30 cellular contexts compared by ENCODE assay signal in genomic region chr10:70834448-70835151, GRCh38. TPM values are rescaled to one million over a fixed set of nuclear protein-coding genes. Genes with fewer than 3 reads are reported as not detected.
DNase-seq lines count a peak whose midpoint lies in the region; ATAC-seq and TF ChIP-seq lines count a peak whose summit lies in the region.
"Had no signal": no experiment of that assay in that cellular context is flagged by ENCODE, and none has a peak within 500 bp of the region (broad histone marks: within the 10 kb centered on the region; RNA-seq: fewer than 3 reads in every experiment).

No MANE protein-coding gene starts in this region.

- DNase-seq in activated naive CD8-positive, alpha-beta T cell treated with anti-CD3 and anti-CD28 coated beads for 36 hours, result no peak
- no peak for DNase-seq in SJSA1 (ENCODE audit: low read depth in 1 of 2, low spot score in 2 of 2)
- peak; percentile 90 for DNase-seq in left lobe of liver (ENCODE audit: low spot score)
- DNase-seq in stimulated activated effector memory CD8-positive, alpha-beta T cell treated with anti-CD3 and anti-CD28 coated beads, Interleukin-12 subunit alpha, Interleukin-12 subunit beta, amount 100 ng/mL, for 72 hours (ENCODE audit: low spot score in 2 of 2), result no peak
- DNase-seq in NCI-H1092 (lab: John Stamatoyannopoulos, UW), result no peak
- no peak for DNase-seq in NK-92 treated with Interleukin-12 subunit alpha and Interleukin-12 subunit beta, amount 100 ng/mL, for 24 hours (lab: John Stamatoyannopoulos, UW)
- DNase-seq: activated CD4-positive, CD25-positive, alpha-beta regulatory T cell treated with anti-CD3 and anti-CD28 coated beads, Interleukin-2, amount 50 U/mL, for 72 hours; activated naive CD4-positive, alpha-beta T cell; CD4-positive, alpha-beta T cell; cerebellar nuclear complex; DMS153; effector memory CD8-positive, alpha-beta T cell; gastrocnemius medialis; hypothalamus; NCI-H1694; NCI-H774; pancreas; stimulated activated CD4-positive, alpha-beta T cell treated with anti-CD3 and anti-CD28 coated beads, Interleukin-2, amount 100 ng/mL, for 24 hours; stimulated activated naive CD8-positive, alpha-beta T cell treated with anti-CD3 and anti-CD28 coated beads, Interleukin-15, Interleukin-2, amounts not matched to agents 100 U/mL and 50 U/mL, for 24 hours; T-helper 9 cell had no signal

- H3K9me3 ChIP-seq in SJSA1 (replicated peaks), result 0 out of 2 replicates have a peak, but pooled peaks cover 3% of the 10 kb centered on the region
- H3K9me3 ChIP-seq: ascending aorta, esophagus muscularis mucosa, gastrocnemius medialis, pancreas had no signal

- peaks cover 36% of the 10 kb centered on the region for H3K36me3 Mint-ChIP-seq in activated naive CD8-positive, alpha-beta T cell
- H3K36me3 Mint-ChIP-seq in activated naive CD8-positive, alpha-beta T cell treated with anti-CD3 and anti-CD28 coated beads for 36 hours, result peaks cover 33% of the 10 kb centered on the region
- peaks cover 34% of the 10 kb centered on the region for H3K36me3 Mint-ChIP-seq in stimulated activated effector memory CD8-positive, alpha-beta T cell treated with anti-CD3 and anti-CD28 coated beads, Interleukin-12 subunit alpha, Interleukin-12 subunit beta, amount 100 ng/mL, for 72 hours

- peaks cover 6% of the 10 kb centered on the region for H3K9me3 Mint-ChIP-seq in activated naive CD8-positive, alpha-beta T cell (ENCODE audit: low read depth)
- H3K9me3 Mint-ChIP-seq in activated naive CD8-positive, alpha-beta T cell treated with anti-CD3 and anti-CD28 coated beads for 36 hours, result peaks cover 2% of the 10 kb centered on the region
- no peaks in the 10 kb centered on the region for H3K9me3 Mint-ChIP-seq in stimulated activated effector memory CD8-positive, alpha-beta T cell treated with anti-CD3 and anti-CD28 coated beads, Interleukin-12 subunit alpha, Interleukin-12 subunit beta, amount 100 ng/mL, for 72 hours
- H3K9me3 Mint-ChIP-seq: CD4-positive, alpha-beta T cell had no signal

- peaks cover 49% of the 10 kb centered on the region for H3K36me3 ChIP-seq in SJSA1
- H3K36me3 ChIP-seq: ascending aorta, gastrocnemius medialis, pancreas had no signal

- peak overlapping the region; percentile 88; the same call in 1 of the 2 replicates for H3K27ac ChIP-seq in SJSA1
- H3K27ac ChIP-seq: ascending aorta, esophagus muscularis mucosa, gastrocnemius medialis, pancreas, tibial nerve had no signal

- no peaks in the 10 kb centered on the region for H3K27me3 ChIP-seq in SJSA1 (replicated peaks)
- H3K27me3 ChIP-seq: ascending aorta, esophagus muscularis mucosa, gastrocnemius medialis, pancreas, tibial nerve had no signal

- peaks cover 57% of the 10 kb centered on the region for H3K4me1 Mint-ChIP-seq in activated naive CD8-positive, alpha-beta T cell (ENCODE audit: low read depth)
- peaks cover 36% of the 10 kb centered on the region for H3K4me1 Mint-ChIP-seq in activated naive CD8-positive, alpha-beta T cell treated with anti-CD3 and anti-CD28 coated beads for 36 hours
- peaks cover 60% of the 10 kb centered on the region for H3K4me1 Mint-ChIP-seq in stimulated activated effector memory CD8-positive, alpha-beta T cell treated with anti-CD3 and anti-CD28 coated beads, Interleukin-12 subunit alpha, Interleukin-12 subunit beta, amount 100 ng/mL, for 72 hours

- peak; percentile 91 for ATAC-seq in left lobe of liver
- ATAC-seq in stimulated activated effector memory CD8-positive, alpha-beta T cell treated with anti-CD3 and anti-CD28 coated beads, Interleukin-12 subunit alpha, Interleukin-12 subunit beta, amount 100 ng/mL, for 72 hours, result no peak
- no peak for ATAC-seq in SK-N-SH treated with all-trans-retinoic acid at 6 μM for 48 hours
- ATAC-seq: effector memory CD8-positive, alpha-beta T cell; gastrocnemius medialis; Panc1; pancreas; stimulated activated naive CD8-positive, alpha-beta T cell treated with anti-CD3 and anti-CD28 coated beads, Interleukin-15, Interleukin-2, amounts not matched to agents 100 U/mL and 50 U/mL, for 24 hours had no signal

- peak overlapping the region; percentile 87 for H3K27ac Mint-ChIP-seq in activated naive CD8-positive, alpha-beta T cell
- H3K27ac Mint-ChIP-seq in activated naive CD8-positive, alpha-beta T cell treated with anti-CD3 and anti-CD28 coated beads for 36 hours, result no peak overlapping the region
- H3K27ac Mint-ChIP-seq in stimulated activated effector memory CD8-positive, alpha-beta T cell treated with anti-CD3 and anti-CD28 coated beads, Interleukin-12 subunit alpha, Interleukin-12 subunit beta, amount 100 ng/mL, for 72 hours, result peak overlapping the region; percentile 90
- H3K27ac Mint-ChIP-seq: CD4-positive, alpha-beta T cell had no signal

- H3K4me3 Mint-ChIP-seq in activated naive CD8-positive, alpha-beta T cell, result peak overlapping the region; percentile 46
- no peak overlapping the region for H3K4me3 Mint-ChIP-seq in activated naive CD8-positive, alpha-beta T cell treated with anti-CD3 and anti-CD28 coated beads for 36 hours
- peak overlapping the region; percentile 42 for H3K4me3 Mint-ChIP-seq in stimulated activated effector memory CD8-positive, alpha-beta T cell treated with anti-CD3 and anti-CD28 coated beads, Interleukin-12 subunit alpha, Interleukin-12 subunit beta, amount 100 ng/mL, for 72 hours
- H3K4me3 Mint-ChIP-seq: CD4-positive, alpha-beta T cell; effector memory CD8-positive, alpha-beta T cell had no signal

- no peaks in the 10 kb centered on the region for H3K27me3 Mint-ChIP-seq in activated naive CD8-positive, alpha-beta T cell
- no peaks in the 10 kb centered on the region for H3K27me3 Mint-ChIP-seq in activated naive CD8-positive, alpha-beta T cell treated with anti-CD3 and anti-CD28 coated beads for 36 hours
- H3K27me3 Mint-ChIP-seq: CD4-positive, alpha-beta T cell; effector memory CD8-positive, alpha-beta T cell had no signal

- H3K4me1 ChIP-seq in SJSA1 (replicated peaks), result peaks cover 40% of the 10 kb centered on the region
- H3K4me1 ChIP-seq: ascending aorta had no signal

- no peak overlapping the region for H3K4me3 ChIP-seq in SJSA1
- H3K4me3 ChIP-seq: ascending aorta, esophagus muscularis mucosa, gastrocnemius medialis, pancreas, tibial nerve had no signal

TF ChIP-seq in SK-N-SH treated with all-trans-retinoic acid at 6 μM for 48 hours, 23 proteins besides CTCF, POLR2A, EP300 and RAD21 (continues in another document):
- TF ChIP-seq, protein P1, sequence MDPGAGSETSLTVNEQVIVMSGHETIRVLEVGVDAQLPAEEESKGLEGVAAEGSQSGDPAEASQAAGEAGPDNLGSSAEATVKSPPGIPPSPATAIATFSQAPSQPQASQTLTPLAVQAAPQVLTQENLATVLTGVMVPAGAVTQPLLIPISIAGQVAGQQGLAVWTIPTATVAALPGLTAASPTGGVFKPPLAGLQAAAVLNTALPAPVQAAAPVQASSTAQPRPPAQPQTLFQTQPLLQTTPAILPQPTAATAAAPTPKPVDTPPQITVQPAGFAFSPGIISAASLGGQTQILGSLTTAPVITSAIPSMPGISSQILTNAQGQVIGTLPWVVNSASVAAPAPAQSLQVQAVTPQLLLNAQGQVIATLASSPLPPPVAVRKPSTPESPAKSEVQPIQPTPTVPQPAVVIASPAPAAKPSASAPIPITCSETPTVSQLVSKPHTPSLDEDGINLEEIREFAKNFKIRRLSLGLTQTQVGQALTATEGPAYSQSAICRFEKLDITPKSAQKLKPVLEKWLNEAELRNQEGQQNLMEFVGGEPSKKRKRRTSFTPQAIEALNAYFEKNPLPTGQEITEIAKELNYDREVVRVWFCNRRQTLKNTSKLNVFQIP (CRISPR knock-in tag; IDR thresholded peaks at IDR 0.05; ENCODE audit: borderline replicate concordance, low read depth), result no peak
- TF ChIP-seq ZNF70 (CRISPR knock-in tag; IDR thresholded peaks at IDR 0.05), result no peak
- no peak for TF ChIP-seq ZNF8 (CRISPR knock-in tag; IDR thresholded peaks at IDR 0.05)
- TF ChIP-seq SNAI2 (CRISPR knock-in tag; IDR thresholded peaks at IDR 0.05), result no peak
- no peak for TF ChIP-seq PATZ1 (CRISPR knock-in tag; IDR thresholded peaks at IDR 0.05; ENCODE audit: borderline replicate concordance)
- TF ChIP-seq CSRNP3 (CRISPR knock-in tag; IDR thresholded peaks at IDR 0.05), result no peak
- no peak for TF ChIP-seq OSR1 (CRISPR knock-in tag; IDR thresholded peaks at IDR 0.05)
- no peak for TF ChIP-seq BACH2 (CRISPR knock-in tag; IDR thresholded peaks at IDR 0.05; ENCODE audit: borderline replicate concordance)

RNA-seq across cellular contexts. Expression of gene SGPL1, which starts 18.9 kb away (rescaled TPM):
- 10 to 100 TPM; 17.3 to 19.5 TPM for total RNA-seq in activated naive CD8-positive, alpha-beta T cell treated with anti-CD3 and anti-CD28 coated beads for 36 hours
- 58.3 and 77.2 TPM in 2 replicates for total RNA-seq in SJSA1 (2014; rRNA removed; shearing (Covaris generic))
- 40.7 TPM for total RNA-seq in left lobe of liver

RNA-seq across cellular contexts. Expression of gene TBATA, which starts 49.4 kb away (rescaled TPM):
- not detected for total RNA-seq in activated naive CD8-positive, alpha-beta T cell treated with anti-CD3 and anti-CD28 coated beads for 36 hours
- not detected in 2 replicates for total RNA-seq in SJSA1 (2014; rRNA removed; shearing (Covaris generic))
- total RNA-seq in left lobe of liver, result not detected
- total RNA-seq: ascending aorta; CD4-positive, alpha-beta T cell; esophagus muscularis mucosa; gastrocnemius medialis; lung microvascular endothelial cell; M059J; myocyte; pancreas; SK-MEL-5; tibial nerve had no signal

RNA-seq across cellular contexts. Expression of gene PCBD1, which starts 53.8 kb away (rescaled TPM):
- 10 to 100 TPM; 36.1 to 37.3 TPM for total RNA-seq in activated naive CD8-positive, alpha-beta T cell treated with anti-CD3 and anti-CD28 coated beads for 36 hours
- 13.5 and 32.8 TPM in 2 replicates for total RNA-seq in SJSA1 (2014; rRNA removed; shearing (Covaris generic))
- total RNA-seq in left lobe of liver, result 239 TPM
